Comparison of ENCODE assay signal across 28 cellular contexts in genomic region chr13:104034891-104035290, GRCh38.
"Had no signal": no experiment of that assay in that cellular context is flagged by ENCODE, and none has a peak within 500 bp of the region (broad histone marks: within the 10 kb centered on the region; RNA-seq: fewer than 3 reads in every experiment).

No MANE protein-coding gene starts in this region.

- H3K4me3 Mint-ChIP-seq: mesothelial cell of epicardium; naive B cell; naive thymus-derived CD8-positive, alpha-beta T cell had no signal

- H3K36me3 ChIP-seq: esophagus squamous epithelium, gastroesophageal sphincter, heart right ventricle, left lung, lower lobe of right lung had no signal

- H3K4me3 ChIP-seq: coronary artery, dorsolateral prefrontal cortex, esophagus squamous epithelium, gastroesophageal sphincter, heart right ventricle, left lung, lower lobe of right lung, mucosa of descending colon had no signal

- H3K27me3 ChIP-seq: dorsolateral prefrontal cortex, esophagus squamous epithelium, gastroesophageal sphincter, heart right ventricle, left lung had no signal

- FAIRE-seq: colon, endothelial cell of umbilical vein, frontal cortex, islet of Langerhans, keratinocyte had no signal

- H3K27ac Mint-ChIP-seq: mesothelial cell of epicardium; naive B cell; naive thymus-derived CD8-positive, alpha-beta T cell had no signal

- H3K27ac ChIP-seq: coronary artery, dorsolateral prefrontal cortex, epithelial cell of prostate, esophagus squamous epithelium, gastroesophageal sphincter, heart right ventricle, left lung, lower lobe of right lung had no signal

- ATAC-seq: esophagus mucosa; gastroesophageal sphincter; heart right ventricle; left cardiac atrium; left lung; left ventricle myocardium superior; lower lobe of right lung; mucosa of descending colon; naive thymus-derived CD8-positive, alpha-beta T cell had no signal

- H3K9me3 ChIP-seq: esophagus squamous epithelium, lower lobe of right lung, mucosa of descending colon had no signal

- H3K4me1 ChIP-seq: esophagus squamous epithelium, gastroesophageal sphincter, heart right ventricle, left lung, lower lobe of right lung had no signal

- H3K36me3 Mint-ChIP-seq: naive B cell; naive thymus-derived CD8-positive, alpha-beta T cell had no signal

- H3K27me3 Mint-ChIP-seq: naive B cell; naive thymus-derived CD8-positive, alpha-beta T cell had no signal

- H3K4me1 Mint-ChIP-seq: mesothelial cell of epicardium; naive B cell; naive thymus-derived CD8-positive, alpha-beta T cell had no signal

- DNase-seq: dermis blood vessel endothelial cell; dorsolateral prefrontal cortex; effector CD4-positive, alpha-beta T cell; effector memory CD4-positive, alpha-beta T cell; erythroblast; esophagus squamous epithelium; foreskin fibroblast; head of caudate nucleus; heart right ventricle; hippocampal formation; left cardiac atrium; left lung; left ventricle myocardium superior; lower lobe of right lung; mesenchymal stem cell; mucosa of descending colon; naive B cell; naive thymus-derived CD8-positive, alpha-beta T cell had no signal
